Comparison of ENCODE assay signal across 10 cellular contexts in the genomic region with DNA sequence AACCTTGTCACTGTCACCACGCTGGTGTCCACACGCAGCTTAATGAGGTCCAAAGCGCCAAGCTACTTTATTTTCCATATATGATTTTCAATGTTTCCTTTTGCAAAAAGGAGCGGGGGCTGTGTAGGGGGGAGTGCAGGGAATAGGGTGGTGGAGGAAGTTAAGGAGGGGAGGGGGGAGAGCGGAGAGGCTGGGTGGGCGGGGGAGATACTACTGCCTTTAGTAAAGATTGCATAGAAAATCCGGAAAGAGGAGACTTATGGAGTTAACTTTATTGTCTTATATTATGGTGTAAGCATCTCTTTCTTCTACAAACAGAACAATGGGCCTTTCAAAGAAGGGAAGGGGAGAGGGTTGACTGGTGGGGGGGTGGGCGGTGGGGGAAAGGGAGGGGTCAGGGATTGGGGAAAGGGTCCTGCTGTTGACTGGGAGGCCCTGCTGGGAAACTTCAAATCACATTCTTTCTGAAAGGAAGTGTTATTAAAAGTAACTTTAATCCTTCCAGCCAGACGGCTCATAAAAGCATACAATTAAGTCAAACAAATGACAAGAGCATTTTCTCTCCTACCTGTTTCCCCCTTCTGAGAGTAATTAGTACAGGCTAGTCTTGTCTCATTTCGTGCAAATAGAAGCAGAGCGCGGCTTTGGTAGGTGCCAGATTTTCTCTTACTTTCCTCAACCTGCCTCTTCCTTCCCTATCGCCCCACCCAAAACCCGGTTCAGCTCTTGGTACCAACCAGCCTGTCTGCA.
A peak's percentile ranks its signal among the peaks of the same experiment; 100 is the strongest.
DNase-seq lines count a peak whose midpoint lies in the region; ATAC-seq, FAIRE-seq and TF ChIP-seq lines count a peak whose summit lies in the region.
"Had no signal": no experiment of that assay in that cellular context is flagged by ENCODE, and none has a peak within 500 bp of the region (broad histone marks: within the 10 kb centered on the region; RNA-seq: fewer than 3 reads in every experiment).

No MANE protein-coding gene starts in this region.

- H4K5ac ChIP-seq in H1 (ENCODE audit: insufficient read length, low read depth, low read length), result no peak overlapping the region

- H3K36me3 ChIP-seq in A673 (ENCODE audit: insufficient read depth, low read length, poor library complexity, severe bottlenecking) (no peaks in the 10 kb centered on the region), MG63 (no peaks in the 10 kb centered on the region), H1 (ENCODE audit: control insufficient read depth in 2 of 4, insufficient read depth in 4 of 4, low read length in 3 of 4) (no peaks in the 10 kb centered on the region), tibial artery (no peaks in the 10 kb centered on the region)

- H3K23ac ChIP-seq in H1 (ENCODE audit: insufficient read length), result no peak overlapping the region

- H3K4me3 Mint-ChIP-seq in nephron, result peak overlapping the region; percentile 88 to 92 (median 89)

- H3K27ac ChIP-seq in A673 (ENCODE audit: low read depth, low read length, poor library complexity, severe bottlenecking) (no peak overlapping the region), H1 (ENCODE audit: low read depth, low read length) (no peak overlapping the region), tibial artery (no peak overlapping the region)

- H2BK5ac ChIP-seq in H1 (ENCODE audit: low read depth, low read length), result peak overlapping the region; percentile 40; the same call in 1 of the 2 replicates

- TF ChIP-seq EP300 in H1 (IDR thresholded peaks at IDR 0.05; ENCODE audit: borderline replicate concordance in 1 of 2, low read depth in 2 of 2, low read length in 2 of 2), result no peak

- H3K27me3 Mint-ChIP-seq in nephron (ENCODE audit: low read depth), result no peaks in the 10 kb centered on the region

- H3K56ac ChIP-seq in H1 (replicated peaks; ENCODE audit: insufficient read length, low read depth, low read length), result no peak overlapping the region

- H3K4me1 ChIP-seq in A673 (ENCODE audit: insufficient read depth, low read length, poor library complexity, severe bottlenecking), result peaks cover 36% of the 10 kb centered on the region
- H3K4me1 ChIP-seq in H1 (replicated peaks in 1 of 4; ENCODE audit: control insufficient read depth in 3 of 4, insufficient read depth in 4 of 4, low read length in 3 of 4), result peaks cover 2 to 12% (median 7%) of the 10 kb centered on the region in 4 experiments; a peak in 6 of 7 replicates
- H3K4me1 ChIP-seq in tibial artery, result peaks cover 0 to 14% (median 5%) of the 10 kb centered on the region in 4 donors

- H2BK15ac ChIP-seq in H1 (ENCODE audit: low read length), result no peak overlapping the region

- peak; percentile 71 for DNase-seq in A673 (ENCODE audit: low spot score)
- no peak for DNase-seq in MG63
- no peak for DNase-seq in H1 (ENCODE audit: low read depth in 1 of 2, low spot score in 2 of 2)
- no peak for DNase-seq in tibial artery
- DNase-seq: activated CD4-positive, CD25-positive, alpha-beta regulatory T cell treated with anti-CD3 and anti-CD28 coated beads, Interleukin-2, amount 50 U/mL, for 72 hours had no signal

- intact Hi-C loops in A673 (cut with micrococcal nuclease; ENCODE audit: unreplicated experiment), result loop anchor here (10.0 kb wide), 3 partner anchors 197 to 313 kb away; no protein-coding TSS in a partner anchor
- intact Hi-C loops in tibial artery (cut with DNase I; ENCODE audit: low total_unique reads), result no loop called here

- H3K9me3 ChIP-seq in A673 (ENCODE audit: low read depth, low read length, poor library complexity, severe bottlenecking) (no peaks in the 10 kb centered on the region), MG63 (no peaks in the 10 kb centered on the region), H1 (ENCODE audit: insufficient read depth in 2 of 2, low read depth in 1 of 2, low read length in 1 of 2) (no peaks in the 10 kb centered on the region), tibial artery (no peaks in the 10 kb centered on the region)

- no peak for FAIRE-seq in H1 (lab: Jason Lieb, UNC)
- FAIRE-seq: GM18507 had no signal

- H3K4me2 ChIP-seq in H1 (ENCODE audit: insufficient read depth in 1 of 2, low read depth in 2 of 2, low read length in 2 of 2), result peak overlapping the region; percentile 68 to 87

- H3K27ac Mint-ChIP-seq in nephron, result peak overlapping the region; percentile 76 to 96 (median 83)

- peak overlapping the region; percentile 54 for H3K4me3 ChIP-seq in A673 (ENCODE audit: low read depth, low read length, poor library complexity, severe bottlenecking)
- H3K4me3 ChIP-seq in MG63, result peak overlapping the region; percentile 45; the same call in 1 of the 2 replicates
- H3K4me3 ChIP-seq in H1 (ENCODE audit: extremely low read depth in 1 of 4, insufficient read depth in 2 of 4, low read depth in 3 of 4, low read length in 4 of 4), result peak overlapping the region; percentile 55 to 75 (median 64)
- peak overlapping the region in 1 of 2 donors; percentile 38 for H3K4me3 ChIP-seq in tibial artery

- no peak overlapping the region for H2AK5ac ChIP-seq in H1 (ENCODE audit: low read depth, low read length)

- TF ChIP-seq CTCF in A673 (conservative IDR thresholded peaks at IDR 0.05; ENCODE audit: low read depth, low read length), result no peak
- no peak for TF ChIP-seq CTCF in H1 (IDR thresholded peaks at IDR 0.05; ENCODE audit: control extremely low read depth in 1 of 3, insufficient read depth in 1 of 3, low read depth in 1 of 3, low read length in 3 of 3)
- no peak for TF ChIP-seq CTCF in nephron (IDR thresholded peaks at IDR 0.05; ENCODE audit: unreplicated experiment in 3 of 3)
- TF ChIP-seq CTCF in tibial artery (IDR thresholded peaks at IDR 0.05), result no peak

- H3K36me3 Mint-ChIP-seq in nephron (ENCODE audit: low read depth), result no peaks in the 10 kb centered on the region

- H3K4ac ChIP-seq in H1 (replicated peaks; ENCODE audit: insufficient read length, low read depth, low read length), result no peak overlapping the region

- H3K18ac ChIP-seq in H1 (ENCODE audit: extremely low read depth, low read length), result no peak overlapping the region; the same call in 1 of the 2 replicates

- ATAC-seq in HG02870 (IDR thresholded peaks at IDR 0.05; ENCODE audit: unreplicated experiment), result no peak
- ATAC-seq in HG03095 (IDR thresholded peaks at IDR 0.05; ENCODE audit: unreplicated experiment), result no peak
- ATAC-seq in GM18868 (IDR thresholded peaks at IDR 0.05; ENCODE audit: unreplicated experiment), result no peak

- 0 out of 2 replicates have a peak overlapping the region, but pooled peaks have one; percentile 60 for H2BK12ac ChIP-seq in H1 (ENCODE audit: low read depth, low read length)

- H4K91ac ChIP-seq in H1 (replicated peaks; ENCODE audit: insufficient read length, low read length), result no peak overlapping the region

- no peaks in the 10 kb centered on the region for H3K9me3 Mint-ChIP-seq in nephron

- CTCF ChIA-PET in A673 (lab: Charles Lee) (interaction anchor here (0.6 to 0.7 kb wide), 3 partner anchors 159 to 499 kb away, joined by 4 to 11 read pairs (median 5); no protein-coding TSS in a partner anchor), H1 (lab: Charles Lee; ENCODE audit: partially characterized antibody) (interaction anchor here (1.2 to 2.2 kb wide), 5 partner anchors 8 to 571 kb away, joined by 3 to 8 read pairs (median 4); no protein-coding TSS in a partner anchor)

- H4K20me1 ChIP-seq in H1 (replicated peaks in 1 of 2; ENCODE audit: control insufficient read depth in 1 of 2, insufficient read depth in 2 of 2, low read length in 2 of 2), result no peaks in the 10 kb centered on the region

- H3K9ac ChIP-seq in H1 (replicated peaks in 1 of 4; ENCODE audit: extremely low read depth in 1 of 4, low read depth in 3 of 4, low read length in 3 of 4), result peak overlapping the region in 1 of 4 experiments; percentile 19; a peak in 1 of 7 replicates

- no peaks in the 10 kb centered on the region for H3K79me2 ChIP-seq in H1 (ENCODE audit: control insufficient read depth in 1 of 2, insufficient read depth in 2 of 2, low read length in 2 of 2)

- H3K14ac ChIP-seq in H1 (ENCODE audit: insufficient read length), result no peak overlapping the region

- POLR2A ChIA-PET in A673 (lab: Charles Lee; ENCODE audit: low non-redundant PET), result interaction anchor here (0.6 kb wide), 1 partner anchor 16 kb away, joined by 3 read pairs; no protein-coding TSS in a partner anchor
- POLR2A ChIA-PET in H1 (lab: Charles Lee; ENCODE audit: partially characterized antibody), result no interaction called here

- H3K23me2 ChIP-seq in H1 (ENCODE audit: low read depth, low read length), result peaks cover 6% of the 10 kb centered on the region; the same call in 1 of the 2 replicates

- TF ChIP-seq POLR2A in H1 (IDR thresholded peaks at IDR 0.05; ENCODE audit: control extremely low read depth in 1 of 2, low read depth in 2 of 2, low read length in 2 of 2), result no peak

- TF ChIP-seq RAD21 in H1 (IDR thresholded peaks at IDR 0.05 in 1 of 2, conservative IDR thresholded peaks at IDR 0.05 in 1 of 2; ENCODE audit: low read depth in 2 of 2, low read length in 2 of 2), result no peak

- H3K4me1 Mint-ChIP-seq in nephron, result peaks cover 68% of the 10 kb centered on the region

- H2AFZ ChIP-seq in H1 (ENCODE audit: low read length), result peak overlapping the region; percentile 37; the same call in 1 of the 2 replicates

- no peak overlapping the region for H2BK20ac ChIP-seq in H1 (ENCODE audit: low read length)

- H2BK120ac ChIP-seq in H1 (replicated peaks; ENCODE audit: low read depth, low read length), result no peak overlapping the region

- no peak overlapping the region for H4K8ac ChIP-seq in H1 (ENCODE audit: extremely low read depth, insufficient read depth, low read length)

- H3K27me3 ChIP-seq in A673 (replicated peaks; ENCODE audit: insufficient read depth, low read depth, low read length, poor library complexity) (no peaks in the 10 kb centered on the region), MG63 (0 out of 2 replicates have a peak, but pooled peaks cover 3% of the 10 kb centered on the region), H1 (replicated peaks in 1 of 4; ENCODE audit: control insufficient read depth in 3 of 4, extremely low read depth in 1 of 4, insufficient read depth in 3 of 4, low read length in 3 of 4) (peaks cover 0 to 8% (median 0%) of the 10 kb centered on the region in 4 experiments; a peak in 3 of 7 replicates), tibial artery (peaks cover 0 to 10% of the 10 kb centered on the region in 2 donors)

- no peaks in the 10 kb centered on the region for H3K79me1 ChIP-seq in H1 (ENCODE audit: low read depth, low read length)

- no TSS peak for BruUV-seq in A673 (replicated peaks; lab: Mats Ljungman, UMichigan)

- WGBS in H1 (ENCODE audit: extremely low coverage in 1 of 2, insufficient coverage in 1 of 2, insufficient read length in 1 of 2, insufficient replicate concordance in 2 of 2, low coverage in 1 of 2, low lambda C conversion rate in 2 of 2, missing lambda C conversion rate in 1 of 2), 2 experiments, result 12% methylated on average over 10 of the region's 14 CpGs; no CpG with 5 or more reads in 1 of the 2 experiments

TF ChIP-seq in H1, 55 proteins besides CTCF, POLR2A, EP300 and RAD21 (continues in another document):
- TF ChIP-seq KDM5A (IDR thresholded peaks at IDR 0.05; ENCODE audit: low read length), result no peak
- TF ChIP-seq RBBP5 (IDR thresholded peaks at IDR 0.05; ENCODE audit: borderline replicate concordance, low read depth, low read length), result no peak
- TF ChIP-seq ASH2L (IDR thresholded peaks at IDR 0.05; ENCODE audit: low read length), result peak; percentile 44
- no peak for TF ChIP-seq EGR1 (IDR thresholded peaks at IDR 0.05; ENCODE audit: borderline replicate concordance, low read depth, low read length)
- no peak for TF ChIP-seq MAFK (IDR thresholded peaks at IDR 0.05; ENCODE audit: low read depth, low read length)
